ENCODE assay signal across 16 cellular contexts in genomic region chr12:16857456-16857923, GRCh38.
DNase-seq lines count a peak whose midpoint lies in the region; ATAC-seq and TF ChIP-seq lines count a peak whose summit lies in the region.
"Had no signal": no experiment of that assay in that cellular context is flagged by ENCODE, and none has a peak within 500 bp of the region (broad histone marks: within the 10 kb centered on the region; RNA-seq: fewer than 3 reads in every experiment).

No MANE protein-coding gene starts in this region.

- CTCF ChIA-PET in MCF 10A (lab: Yijun Ruan, JAX), result interaction anchor here (0.7 kb wide), 1 partner anchor 456 kb away, joined by 3 read pairs; no protein-coding TSS in a partner anchor

- DNase-seq in NOMO-1 (lab: John Stamatoyannopoulos, UW; ENCODE audit: unreplicated experiment in 2 of 2) (peak; percentile 46 to 72), left ventricle myocardium superior (no peak), SHP77 (lab: John Stamatoyannopoulos, UW) (no peak), MCF 10A (ENCODE audit: unreplicated experiment) (no peak), lower leg skin (ENCODE audit: low spot score in 2 of 2) (no peak)
- DNase-seq: activated CD4-positive, alpha-beta T cell treated with anti-CD3 and anti-CD28 coated beads for 48 hours; activated naive CD4-positive, alpha-beta T cell treated with anti-CD3 and anti-CD28 coated beads for 36 hours; CD4-positive, alpha-beta memory T cell; colonic mucosa; foreskin melanocyte; left ventricle myocardium inferior; NCI-H2171 treated with DMSO at 0.1 percent for 48 hours; ovary had no signal

- H3K36me3 Mint-ChIP-seq in MCF 10A (ENCODE audit: insufficient read depth, unreplicated experiment), result no peaks in the 10 kb centered on the region
- H3K36me3 Mint-ChIP-seq: CD4-positive, alpha-beta memory T cell had no signal

- H3K9me3 Mint-ChIP-seq in MCF 10A (ENCODE audit: unreplicated experiment), result no peaks in the 10 kb centered on the region

- peaks cover 29% of the 10 kb centered on the region for H3K27me3 Mint-ChIP-seq in MCF 10A (ENCODE audit: insufficient read depth, unreplicated experiment)
- H3K27me3 Mint-ChIP-seq: CD4-positive, alpha-beta memory T cell had no signal

- WGBS in lower leg skin, 2 donors, result 73 to 86% methylated on average over 1 of the region's 1 CpG

- H3K4me3 Mint-ChIP-seq in MCF 10A (ENCODE audit: unreplicated experiment), result no peak overlapping the region
- H3K4me3 Mint-ChIP-seq: activated naive CD4-positive, alpha-beta T cell treated with anti-CD3 and anti-CD28 coated beads for 36 hours; CD4-positive, alpha-beta memory T cell had no signal

- intact Hi-C loops in left ventricle myocardium superior (cut with micrococcal nuclease), result no loop called here
- intact Hi-C loops in MCF 10A (cut with micrococcal nuclease), result no loop called here
- intact Hi-C loops in lower leg skin (cut with DNase I; ENCODE audit: low total_unique reads), result no loop called here

- ATAC-seq in GM18868 (IDR thresholded peaks at IDR 0.05; ENCODE audit: unreplicated experiment) (peak; percentile 98), GM21526 (IDR thresholded peaks at IDR 0.05; ENCODE audit: low FRiP score, unreplicated experiment) (peak; percentile 96), HG03064 (IDR thresholded peaks at IDR 0.05; ENCODE audit: low read depth, unreplicated experiment) (peak; percentile 92), left ventricle myocardium superior (no peak)

- POLR2A ChIA-PET in MCF 10A (lab: Yijun Ruan, JAX), result interaction anchor here (0.6 kb wide), 1 partner anchor 427 kb away, joined by 3 read pairs; no protein-coding TSS in a partner anchor

- TF ChIP-seq POLR2A in lower leg skin (IDR thresholded peaks at IDR 0.05), result no peak

- no peak for TF ChIP-seq CTCF in MCF 10A (IDR thresholded peaks at IDR 0.05; ENCODE audit: unreplicated experiment)
- TF ChIP-seq CTCF in lower leg skin (IDR thresholded peaks at IDR 0.05), result no peak

- no peaks in the 10 kb centered on the region for H3K4me1 Mint-ChIP-seq in MCF 10A (ENCODE audit: insufficient read depth, unreplicated experiment)
- H3K4me1 Mint-ChIP-seq: CD4-positive, alpha-beta memory T cell had no signal

- no peak overlapping the region for H3K27ac Mint-ChIP-seq in MCF 10A (ENCODE audit: low read depth, unreplicated experiment)
- H3K27ac Mint-ChIP-seq: activated naive CD4-positive, alpha-beta T cell treated with anti-CD3 and anti-CD28 coated beads for 36 hours; CD4-positive, alpha-beta memory T cell had no signal

- H3K4me3 ChIP-seq in lower leg skin (ENCODE audit: low read depth, poor library complexity, severe bottlenecking), result no peak overlapping the region
- H3K4me3 ChIP-seq: colonic mucosa, left ventricle myocardium inferior, ovary had no signal

- no TSS peak for BruUV-seq in MCF 10A (replicated peaks; lab: Mats Ljungman, UMichigan)

Comparison
In these comparisons a context has a peak if more than half of its experiments do, and no peak if none do; other contexts are left out.
1. DNase-seq: peak in NOMO-1 (2 of 2); none in left ventricle myocardium superior (single experiment), SHP77 (0 of 2), MCF 10A (single experiment) and lower leg skin (0 of 2).